ENCODE assay signal across 1 cellular context in genomic region chr11:133920109-133920990, GRCh38.
TF ChIP-seq lines count a peak whose summit lies in the region.

No MANE protein-coding gene starts in this region.

TF ChIP-seq in HepG2, 621 proteins besides CTCF, POLR2A, EP300 and RAD21:
- no peak for TF ChIP-seq BCL6 (CRISPR knock-in tag; IDR thresholded peaks at IDR 0.05)
- TF ChIP-seq ZNF224 (CRISPR knock-in tag; IDR thresholded peaks at IDR 0.05): no peak
- TF ChIP-seq ERF (CRISPR knock-in tag; IDR thresholded peaks at IDR 0.05): no peak
- TF ChIP-seq ZNF296 (CRISPR knock-in tag; conservative IDR thresholded peaks at IDR 0.05): no peak
- no peak for TF ChIP-seq ARHGAP35 (CRISPR knock-in tag; IDR thresholded peaks at IDR 0.05; ENCODE audit: borderline replicate concordance)
- TF ChIP-seq CC2D1A (CRISPR knock-in tag; IDR thresholded peaks at IDR 0.05): no peak
- TF ChIP-seq ZNF20 (CRISPR knock-in tag; IDR thresholded peaks at IDR 0.05): no peak
- no peak for TF ChIP-seq NFYB (CRISPR knock-in tag; IDR thresholded peaks at IDR 0.05)
- no peak for TF ChIP-seq MBNL3 (CRISPR knock-in tag; conservative IDR thresholded peaks at IDR 0.05)
- no peak for TF ChIP-seq ZKSCAN8 (CRISPR knock-in tag; IDR thresholded peaks at IDR 0.05; ENCODE audit: borderline replicate concordance)
- no peak for TF ChIP-seq ZNF12 (CRISPR knock-in tag; IDR thresholded peaks at IDR 0.05)
- TF ChIP-seq ELF3 (CRISPR knock-in tag; IDR thresholded peaks at IDR 0.05): no peak
